In genomic region chrX:118254611-118255010, GRCh38 we compare ENCODE assay signal across 8 cellular contexts.
DNase-seq lines count a peak whose midpoint lies in the region; ATAC-seq and TF ChIP-seq lines count a peak whose summit lies in the region.

No MANE protein-coding gene starts in this region.

- no peak for ATAC-seq in HG03521 (IDR thresholded peaks at IDR 0.05; ENCODE audit: unreplicated experiment)

- 0 to 2% (median 0%) methylated on average over 2 of the region's 2 CpGs for WGBS in adrenal gland, 4 donors
- WGBS in spleen, 5 donors, result 0% methylated on average over 2 of the region's 2 CpGs

- H3K4me1 ChIP-seq in adrenal gland (replicated peaks in 1 of 2), result no peaks in the 10 kb centered on the region
- no peaks in the 10 kb centered on the region for H3K4me1 ChIP-seq in spleen

- no peak overlapping the region for H3K4me3 ChIP-seq in GM12875 (ENCODE audit: low read depth, low read length)
- no peak overlapping the region for H3K4me3 ChIP-seq in adrenal gland
- H3K4me3 ChIP-seq in spleen, result no peak overlapping the region

- H3K27me3 ChIP-seq in adrenal gland (peaks cover 3% of the 10 kb centered on the region), spleen (replicated peaks in 1 of 7) (no peaks in the 10 kb centered on the region)

- TF ChIP-seq CTCF in GM12875 (IDR thresholded peaks at IDR 0.05; ENCODE audit: borderline replicate concordance, insufficient read depth, low read depth, low read length) (peak; percentile 50), adrenal gland (IDR thresholded peaks at IDR 0.05) (peak; percentile 47 to 75 (median 62)), spleen (IDR thresholded peaks at IDR 0.05 in 8 of 11, conservative IDR thresholded peaks at IDR 0.05 in 3 of 11) (peak; percentile 17 to 67 (median 54))

- H3K36me3 ChIP-seq in adrenal gland (replicated peaks in 1 of 2) (no peaks in the 10 kb centered on the region), spleen (no peaks in the 10 kb centered on the region)

- TF ChIP-seq POLR2A in adrenal gland (IDR thresholded peaks at IDR 0.05) (no peak), spleen (IDR thresholded peaks at IDR 0.05) (no peak)

- no peak overlapping the region for H3K27ac ChIP-seq in adrenal gland
- no peak overlapping the region for H3K27ac ChIP-seq in spleen

- intact Hi-C loops in adrenal gland (cut with DNase I) (no loop called here), spleen (cut with DNase I; ENCODE audit: low total_unique reads) (no loop called here)

- DNase-seq in AG08395 (ENCODE audit: low spot score) (peak; percentile 47), HK-2 (ENCODE audit: unreplicated experiment) (peak; percentile 17), OCI-M1 (lab: John Stamatoyannopoulos, UW) (peak; percentile 82), adrenal gland (peak; percentile 24 to 79 (median 61)), hippocampal formation (lab: John Stamatoyannopoulos, UW) (peak; percentile 16 to 32), spleen (no peak)

- H3K9me3 ChIP-seq in adrenal gland (replicated peaks in 1 of 3) (no peaks in the 10 kb centered on the region), spleen (no peaks in the 10 kb centered on the region)
